ENCODE assay signal across 8 cellular contexts in genomic region chr4:39527296-39528055, GRCh38. TPM values are rescaled to one million over a fixed set of nuclear protein-coding genes. Genes with fewer than 3 reads are reported as not detected.
DNase-seq lines count a peak whose midpoint lies in the region; ATAC-seq and TF ChIP-seq lines count a peak whose summit lies in the region.

Gene UGDH (minus strand): TSS chr4:39527439. CDS start chr4:39521512, 5,927 bp downstream.

- H3K36me3 ChIP-seq in heart right ventricle (peaks cover 0 to 17% (median 3%) of the 10 kb centered on the region in 9 donors), upper lobe of right lung (peaks cover 4% of the 10 kb centered on the region)

- intact Hi-C loops in T-helper 1 cell treated with Interleukin-12 subunit alpha and Interleukin-12 subunit beta and Interleukin-4 antibody, amounts not matched to agents 30 ng/mL and 1 ng/mL, for 36 hours (cut with micrococcal nuclease), result loop anchor here (1.0 to 10.0 kb wide), 17 partner anchors 69 to 1635 kb away; partner anchors contain the start of genes RFC1, RHOH, RPL9 and SMIM14
- intact Hi-C loops in heart right ventricle (cut with DNase I) (loop anchor here in 8 of 10 donors (1.0 to 5.0 kb wide), 9 partner anchors 24 to 450 kb away; partner anchors contain the start of genes SMIM14 (in 5 of the 8), PDS5A (in 4 of the 8) and UBE2K (in 1 of the 8)), posterior vena cava (cut with DNase I) (loop anchor here in 1 of 2 donors (5.0 kb wide), 1 partner anchor 110 kb away; the partner anchor contains the start of gene SMIM14), upper lobe of right lung (cut with DNase I) (no loop called here)

- peaks cover 0 to 7% (median 0%) of the 10 kb centered on the region in 11 donors for H3K9me3 ChIP-seq in heart right ventricle
- no peaks in the 10 kb centered on the region for H3K9me3 ChIP-seq in upper lobe of right lung

- H3K27ac ChIP-seq in heart right ventricle (peak within 1 kb of the TSS; percentile 92 to 99 (median 96)), upper lobe of right lung (peak within 1 kb of the TSS; percentile 97)

- H3K4me3 ChIP-seq in heart right ventricle (peak within 1 kb of the TSS; percentile 74 to 98 (median 88)), upper lobe of right lung (peak within 1 kb of the TSS; percentile 91)

- DNase-seq in GM13976 (ENCODE audit: low spot score) (peak; percentile 99), NCI-H146 treated with DMSO at 0.1 percent for 48 hours (lab: John Stamatoyannopoulos, UW; ENCODE audit: unreplicated experiment) (peak; percentile 91), amniotic epithelial cell (ENCODE audit: low read depth) (peak; percentile 99), heart right ventricle (peak; percentile 96 to 97), posterior vena cava (ENCODE audit: low spot score) (peak; percentile 99), upper lobe of right lung (peak; percentile 98)

- in situ Hi-C loops in GM13976 (cut with MboI; ENCODE audit: low sequenced_read_pairs, unreplicated experiment), result no loop called here

- ATAC-seq in HG02870 (IDR thresholded peaks at IDR 0.05; ENCODE audit: unreplicated experiment), result peak; percentile 93
- peak; percentile 98 to 100 (median 99) for ATAC-seq in heart right ventricle
- ATAC-seq in upper lobe of right lung, result peak; percentile 98

- no peak for TF ChIP-seq CTCF in GM13976 (IDR thresholded peaks at IDR 0.05; ENCODE audit: borderline replicate concordance, control extremely low read depth, extremely low read depth, insufficient read depth, missing control alignments)
- peak in 5 of 9 donors; percentile 2 to 36 (median 26) for TF ChIP-seq CTCF in heart right ventricle (IDR thresholded peaks at IDR 0.05)
- no peak for TF ChIP-seq CTCF in upper lobe of right lung (IDR thresholded peaks at IDR 0.05)

- WGBS in heart right ventricle, 2 donors, result 0% methylated on average over 71 to 72 of the region's 72 CpGs

- H3K4me1 ChIP-seq in heart right ventricle (peaks cover 0 to 31% (median 21%) of the 10 kb centered on the region in 9 donors), upper lobe of right lung (peaks cover 8% of the 10 kb centered on the region)

- no peaks in the 10 kb centered on the region for H3K27me3 ChIP-seq in heart right ventricle
- H3K27me3 ChIP-seq in upper lobe of right lung, result no peaks in the 10 kb centered on the region

RNA-seq across cellular contexts. Expression of gene UGDH, which starts in this region (rescaled TPM):
- total RNA-seq in T-helper 1 cell treated with Interleukin-12 subunit alpha and Interleukin-12 subunit beta and Interleukin-4 antibody, amounts not matched to agents 30 ng/mL and 1 ng/mL, for 36 hours, result 21.9 and 27.3 TPM in 2 replicates
- total RNA-seq in heart right ventricle (10 to 100 TPM; 10.8 to 27.3 (median 12.5) TPM), posterior vena cava (100 to 1,000 TPM; 107 to 167 TPM), upper lobe of right lung (55.2 TPM)
- polyA plus RNA-seq in heart right ventricle, result 1 to 10 TPM; 3.1 to 6.1 TPM

Comparison
In these comparisons a context has a peak if more than half of its experiments do, and no peak if none do; other contexts are left out.
1. Peak in every context shown above with its lines: DNase-seq, ATAC-seq, H3K4me3 ChIP-seq and H3K27ac ChIP-seq.
2. CTCF ChIP-seq: peak in heart right ventricle (5 of 9); none in GM13976 (single experiment) and upper lobe of right lung (single experiment).